9 cellular contexts compared by ENCODE assay signal in the genomic region with DNA sequence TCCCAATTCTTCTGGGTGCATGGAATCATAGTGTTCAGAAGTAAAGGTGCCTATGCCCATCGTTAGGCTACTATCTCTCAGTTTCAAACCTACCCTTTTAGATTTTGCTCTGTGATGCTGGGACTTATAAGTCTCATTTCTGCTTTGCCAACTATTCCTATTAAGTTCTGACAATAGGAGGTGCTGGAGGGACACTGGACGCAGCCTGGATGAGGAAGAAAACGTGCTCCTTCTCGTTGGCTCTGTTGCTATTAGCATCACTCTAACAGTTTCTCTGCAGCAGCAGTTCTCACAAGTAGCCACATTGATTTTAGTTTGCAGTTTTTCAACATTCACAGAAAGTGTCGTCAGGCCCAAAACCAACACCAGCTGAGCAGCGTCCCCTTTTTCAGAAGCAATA.
DNase-seq lines count a peak whose midpoint lies in the region; ATAC-seq and TF ChIP-seq lines count a peak whose summit lies in the region.
"Had no signal": no experiment of that assay in that cellular context is flagged by ENCODE, and none has a peak within 500 bp of the region (broad histone marks: within the 10 kb centered on the region; RNA-seq: fewer than 3 reads in every experiment).

No MANE protein-coding gene starts in this region.

- CTCF ChIA-PET in HEK293T (lab: Yijun Ruan, JAX) (interaction anchor here (0.9 kb wide), 1 partner anchor 9 kb away, joined by 3 read pairs; no protein-coding TSS in a partner anchor), GM10248 (lab: Yijun Ruan, JAX) (interaction anchor here (0.8 to 3.8 kb wide), 4 partner anchors 9 to 42 kb away, joined by 3 to 39 read pairs (median 4); no protein-coding TSS in a partner anchor)

- peaks cover 7% of the 10 kb centered on the region for H3K4me1 ChIP-seq in SJCRH30

- DNase-seq in HEK293T (ENCODE audit: extremely low spot score) (peak; percentile 48), SJCRH30 (peak; percentile 45 to 71), globus pallidus (ENCODE audit: low spot score) (peak; percentile 16), smooth muscle cell of the brain vasculature (ENCODE audit: low read depth, low spot score) (peak; percentile 62), NCI-H1694 treated with DMSO at 0.1 percent for 48 hours (lab: John Stamatoyannopoulos, UW) (no peak), T-helper 2 cell (no peak), GM10248 (ENCODE audit: extremely low spot score) (no peak)
- DNase-seq: activated T-cell treated with anti-CD3 and anti-CD28 coated beads for 4 hours had no signal

- POLR2A ChIA-PET in HEK293T (lab: Yijun Ruan, JAX) (no interaction called here), GM10248 (lab: Yijun Ruan, JAX) (no interaction called here)

- no peaks in the 10 kb centered on the region for H3K27me3 ChIP-seq in SJCRH30

- no peaks in the 10 kb centered on the region for H3K9me3 ChIP-seq in SJCRH30 (replicated peaks)

- no peak for TF ChIP-seq CTCF in GM10248 (IDR thresholded peaks at IDR 0.05; ENCODE audit: control extremely low read depth, extremely low read depth, low read depth, missing control alignments)

- H3K27ac ChIP-seq in SJCRH30: no peak overlapping the region

- no peak overlapping the region for H3K4me3 ChIP-seq in SJCRH30

- no peaks in the 10 kb centered on the region for H3K36me3 ChIP-seq in SJCRH30

- ATAC-seq in GM19035 (IDR thresholded peaks at IDR 0.05; ENCODE audit: unreplicated experiment): no peak

TF ChIP-seq in HEK293T, 16 proteins besides CTCF, POLR2A, EP300 and RAD21:
- TF ChIP-seq, protein P1, sequence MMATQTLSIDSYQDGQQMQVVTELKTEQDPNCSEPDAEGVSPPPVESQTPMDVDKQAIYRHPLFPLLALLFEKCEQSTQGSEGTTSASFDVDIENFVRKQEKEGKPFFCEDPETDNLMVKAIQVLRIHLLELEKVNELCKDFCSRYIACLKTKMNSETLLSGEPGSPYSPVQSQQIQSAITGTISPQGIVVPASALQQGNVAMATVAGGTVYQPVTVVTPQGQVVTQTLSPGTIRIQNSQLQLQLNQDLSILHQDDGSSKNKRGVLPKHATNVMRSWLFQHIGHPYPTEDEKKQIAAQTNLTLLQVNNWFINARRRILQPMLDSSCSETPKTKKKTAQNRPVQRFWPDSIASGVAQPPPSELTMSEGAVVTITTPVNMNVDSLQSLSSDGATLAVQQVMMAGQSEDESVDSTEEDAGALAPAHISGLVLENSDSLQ (IDR thresholded peaks at IDR 0.05): no peak
- TF ChIP-seq CTBP1 (IDR thresholded peaks at IDR 0.05; ENCODE audit: borderline replicate concordance) (no peak), SP1 (IDR thresholded peaks at IDR 0.05) (no peak), ELF4 (IDR thresholded peaks at IDR 0.05) (no peak), ZNF384 (IDR thresholded peaks at IDR 0.05) (no peak), FOXK2 (IDR thresholded peaks at IDR 0.05) (no peak), FOXA1 (IDR thresholded peaks at IDR 0.05) (no peak), HDGF (IDR thresholded peaks at IDR 0.05; ENCODE audit: borderline replicate concordance) (no peak), TARDBP (IDR thresholded peaks at IDR 0.05) (no peak), NFRKB (IDR thresholded peaks at IDR 0.05) (no peak), L3MBTL2 (conservative IDR thresholded peaks at IDR 0.05) (no peak), ARNT (IDR thresholded peaks at IDR 0.05) (no peak), FOXM1 (IDR thresholded peaks at IDR 0.05; ENCODE audit: borderline replicate concordance) (no peak), LEF1 (IDR thresholded peaks at IDR 0.05; ENCODE audit: borderline replicate concordance) (no peak), BHLHE40 (IDR thresholded peaks at IDR 0.05; ENCODE audit: borderline replicate concordance) (no peak), SUZ12 (IDR thresholded peaks at IDR 0.05) (no peak)

Comparison
In these comparisons a context has a peak if more than half of its experiments do, and no peak if none do; other contexts are left out.
1. DNase-seq: peak in HEK293T (single experiment), SJCRH30 (2 of 2), globus pallidus (single experiment) and smooth muscle cell of the brain vasculature (single experiment); none in NCI-H1694 treated with DMSO at 0.1 percent for 48 hours (single experiment), T-helper 2 cell (0 of 5) and GM10248 (single experiment).